Comparison of ENCODE assay signal across 16 cellular contexts in genomic region chr18:48658721-48659120, GRCh38.
DNase-seq lines count a peak whose midpoint lies in the region; TF ChIP-seq lines count a peak whose summit lies in the region.
"Had no signal": no experiment of that assay in that cellular context is flagged by ENCODE, and none has a peak within 500 bp of the region (broad histone marks: within the 10 kb centered on the region; RNA-seq: fewer than 3 reads in every experiment).

No MANE protein-coding gene starts in this region.

- H3K9me3 ChIP-seq in right atrium auricular region, result no peaks in the 10 kb centered on the region
- H3K9me3 ChIP-seq in mesenchymal stem cell (ENCODE audit: control insufficient read depth, low read length), result no peaks in the 10 kb centered on the region
- H3K9me3 ChIP-seq in neural cell (ENCODE audit: low read length), result no peaks in the 10 kb centered on the region
- H3K9me3 ChIP-seq in stomach, result no peaks in the 10 kb centered on the region
- H3K9me3 ChIP-seq: HAP-1 had no signal

- no peak overlapping the region for H2BK120ac ChIP-seq in mesenchymal stem cell (ENCODE audit: low read depth, low read length)

- H2BK12ac ChIP-seq in mesenchymal stem cell (ENCODE audit: low read length in 2 of 2), result no peak overlapping the region

- DNase-seq in cardiac septum (ENCODE audit: low spot score) (peak; percentile 17), right atrium auricular region (ENCODE audit: low spot score) (no peak), mesenchymal stem cell (no peak), stomach (peak; percentile 7), HCEC 1CT (no peak), kidney tubule cell (ENCODE audit: low spot score) (no peak)
- DNase-seq: C1 segment of cervical spinal cord; Calu3; CD4-positive, alpha-beta memory T cell; COR-L47; DMS53; DMS79 treated with DMSO at 0.1 percent for 48 hours; GF-D8; GOT3 had no signal

- no peak overlapping the region for H2AK5ac ChIP-seq in mesenchymal stem cell (ENCODE audit: low read length, severe bottlenecking)

- no peaks in the 10 kb centered on the region for H3K36me3 ChIP-seq in right atrium auricular region
- peaks cover 0 to 6% of the 10 kb centered on the region in 2 experiments for H3K36me3 ChIP-seq in mesenchymal stem cell (ENCODE audit: control insufficient read depth in 1 of 2, insufficient read depth in 2 of 2, low read depth in 1 of 2, low read length in 2 of 2)
- H3K36me3 ChIP-seq in neural cell (ENCODE audit: insufficient read depth, low read length), result no peaks in the 10 kb centered on the region
- no peaks in the 10 kb centered on the region for H3K36me3 ChIP-seq in stomach
- H3K36me3 ChIP-seq: HAP-1 had no signal

- 79% methylated on average over 5 of the region's 5 CpGs for WGBS in mesenchymal stem cell
- WGBS in stomach, 5 donors, result 63 to 74% (median 73%) methylated on average over 3 to 5 of the region's 5 CpGs

- TF ChIP-seq EP300 in neural cell (conservative IDR thresholded peaks at IDR 0.05; ENCODE audit: poor library complexity, severe bottlenecking) (no peak), stomach (IDR thresholded peaks at IDR 0.05) (no peak)

- no peaks in the 10 kb centered on the region for H3K9me2 ChIP-seq in neural cell (ENCODE audit: insufficient read depth, low read length)

- no peak overlapping the region for H3K14ac ChIP-seq in mesenchymal stem cell (ENCODE audit: low read length in 2 of 2)

- no peaks in the 10 kb centered on the region for H3K27me3 ChIP-seq in right atrium auricular region
- H3K27me3 ChIP-seq in mesenchymal stem cell (ENCODE audit: control insufficient read depth in 1 of 2, insufficient read depth in 1 of 2, low read length in 2 of 2), result no peaks in the 10 kb centered on the region
- H3K27me3 ChIP-seq in neural cell (ENCODE audit: insufficient read depth, low read depth, low read length), result no peaks in the 10 kb centered on the region
- H3K27me3 ChIP-seq in stomach, result no peaks in the 10 kb centered on the region

- H3K4me1 ChIP-seq in right atrium auricular region (peaks cover 0 to 27% of the 10 kb centered on the region in 2 donors), mesenchymal stem cell (ENCODE audit: control insufficient read depth, insufficient read depth, low read depth, low read length) (peaks cover 35% of the 10 kb centered on the region), stomach (peaks cover 15 to 37% (median 25%) of the 10 kb centered on the region in 4 donors)
- H3K4me1 ChIP-seq: HAP-1 had no signal

- peaks cover 17% of the 10 kb centered on the region for H3K79me2 ChIP-seq in neural cell (replicated peaks; ENCODE audit: insufficient read depth, low read length)

- peaks cover 3% of the 10 kb centered on the region for H3F3A ChIP-seq in neural cell (ENCODE audit: insufficient read depth, low read length, poor library complexity, severe bottlenecking)

- no peak for TF ChIP-seq POLR2A in stomach (IDR thresholded peaks at IDR 0.05)

- no peak overlapping the region for H3K23ac ChIP-seq in mesenchymal stem cell (ENCODE audit: low read length in 2 of 2)

- H3K4me3 ChIP-seq in right atrium auricular region (no peak overlapping the region), mesenchymal stem cell (ENCODE audit: insufficient read depth in 1 of 2, low read depth in 1 of 2, low read length in 2 of 2) (no peak overlapping the region), neural cell (ENCODE audit: low read length) (peak overlapping the region; percentile 59), stomach (no peak overlapping the region)
- H3K4me3 ChIP-seq: HAP-1 had no signal

- H3K27ac ChIP-seq in right atrium auricular region, result no peak overlapping the region
- no peak overlapping the region for H3K27ac ChIP-seq in mesenchymal stem cell (ENCODE audit: low read length, poor library complexity, severe bottlenecking)
- H3K27ac ChIP-seq in neural cell (ENCODE audit: low read length), result peak overlapping the region; percentile 93
- no peak overlapping the region for H3K27ac ChIP-seq in stomach

- H4K91ac ChIP-seq in mesenchymal stem cell (ENCODE audit: low read length), result peak overlapping the region; percentile 18

- H2BK5ac ChIP-seq in mesenchymal stem cell (ENCODE audit: low read depth, low read length, poor library complexity, severe bottlenecking), result no peak overlapping the region

- H3K79me1 ChIP-seq in mesenchymal stem cell (replicated peaks; ENCODE audit: low read length, poor library complexity, severe bottlenecking), result peaks cover 31% of the 10 kb centered on the region

- intact Hi-C loops in cardiac septum (cut with DNase I) (no loop called here), stomach (cut with DNase I; ENCODE audit: low total_unique reads) (no loop called here)

- no peak for TF ChIP-seq CTCF in right atrium auricular region (IDR thresholded peaks at IDR 0.05)
- no peak for TF ChIP-seq CTCF in neural cell (IDR thresholded peaks at IDR 0.05; ENCODE audit: poor library complexity, severe bottlenecking)
- no peak for TF ChIP-seq CTCF in stomach (IDR thresholded peaks at IDR 0.05)

- H3K18ac ChIP-seq in mesenchymal stem cell (ENCODE audit: low read depth in 1 of 2, low read length in 2 of 2), result peak overlapping the region in 1 of 2 experiments; percentile 54

- H4K20me1 ChIP-seq in neural cell (ENCODE audit: insufficient read depth), result no peaks in the 10 kb centered on the region

- H3K4ac ChIP-seq in mesenchymal stem cell (ENCODE audit: low read depth in 1 of 2, low read length in 2 of 2), result no peak overlapping the region

- no peak overlapping the region for H2BK15ac ChIP-seq in mesenchymal stem cell (ENCODE audit: low read depth, poor library complexity, severe bottlenecking)

- H3K9ac ChIP-seq in mesenchymal stem cell (ENCODE audit: low read length) (no peak overlapping the region), neural cell (ENCODE audit: low read length) (peak overlapping the region; percentile 63)

- H2AFZ ChIP-seq in mesenchymal stem cell (ENCODE audit: low read depth, low read length) (no peak overlapping the region), neural cell (ENCODE audit: low read depth, low read length) (no peak overlapping the region)

- TF ChIP-seq RAD21 in neural cell (conservative IDR thresholded peaks at IDR 0.05), result no peak

- H3K4me2 ChIP-seq in mesenchymal stem cell (ENCODE audit: low read length, poor library complexity, severe bottlenecking) (no peak overlapping the region), neural cell (ENCODE audit: low read length) (peak overlapping the region; percentile 43)

- no peak overlapping the region for H4K8ac ChIP-seq in mesenchymal stem cell (ENCODE audit: low read length)

TF ChIP-seq in neural cell, 6 proteins besides CTCF, POLR2A, EP300 and RAD21:
- TF ChIP-seq TAF1 (IDR thresholded peaks at IDR 0.05; ENCODE audit: low read depth) (no peak), POLR2AphosphoS5 (IDR thresholded peaks at IDR 0.05) (no peak), MXI1 (conservative IDR thresholded peaks at IDR 0.05; ENCODE audit: poor library complexity, severe bottlenecking) (no peak)
- TF ChIP-seq, protein P1, sequence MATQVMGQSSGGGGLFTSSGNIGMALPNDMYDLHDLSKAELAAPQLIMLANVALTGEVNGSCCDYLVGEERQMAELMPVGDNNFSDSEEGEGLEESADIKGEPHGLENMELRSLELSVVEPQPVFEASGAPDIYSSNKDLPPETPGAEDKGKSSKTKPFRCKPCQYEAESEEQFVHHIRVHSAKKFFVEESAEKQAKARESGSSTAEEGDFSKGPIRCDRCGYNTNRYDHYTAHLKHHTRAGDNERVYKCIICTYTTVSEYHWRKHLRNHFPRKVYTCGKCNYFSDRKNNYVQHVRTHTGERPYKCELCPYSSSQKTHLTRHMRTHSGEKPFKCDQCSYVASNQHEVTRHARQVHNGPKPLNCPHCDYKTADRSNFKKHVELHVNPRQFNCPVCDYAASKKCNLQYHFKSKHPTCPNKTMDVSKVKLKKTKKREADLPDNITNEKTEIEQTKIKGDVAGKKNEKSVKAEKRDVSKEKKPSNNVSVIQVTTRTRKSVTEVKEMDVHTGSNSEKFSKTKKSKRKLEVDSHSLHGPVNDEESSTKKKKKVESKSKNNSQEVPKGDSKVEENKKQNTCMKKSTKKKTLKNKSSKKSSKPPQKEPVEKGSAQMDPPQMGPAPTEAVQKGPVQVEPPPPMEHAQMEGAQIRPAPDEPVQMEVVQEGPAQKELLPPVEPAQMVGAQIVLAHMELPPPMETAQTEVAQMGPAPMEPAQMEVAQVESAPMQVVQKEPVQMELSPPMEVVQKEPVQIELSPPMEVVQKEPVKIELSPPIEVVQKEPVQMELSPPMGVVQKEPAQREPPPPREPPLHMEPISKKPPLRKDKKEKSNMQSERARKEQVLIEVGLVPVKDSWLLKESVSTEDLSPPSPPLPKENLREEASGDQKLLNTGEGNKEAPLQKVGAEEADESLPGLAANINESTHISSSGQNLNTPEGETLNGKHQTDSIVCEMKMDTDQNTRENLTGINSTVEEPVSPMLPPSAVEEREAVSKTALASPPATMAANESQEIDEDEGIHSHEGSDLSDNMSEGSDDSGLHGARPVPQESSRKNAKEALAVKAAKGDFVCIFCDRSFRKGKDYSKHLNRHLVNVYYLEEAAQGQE (IDR thresholded peaks at IDR 0.05; ENCODE audit: borderline replicate concordance), result no peak

Comparison
In these comparisons a context has a peak if more than half of its experiments do, and no peak if none do; other contexts are left out.
1. DNase-seq: peak in cardiac septum (single experiment) and stomach (single experiment); none in right atrium auricular region (single experiment), mesenchymal stem cell (single experiment), HCEC 1CT (single experiment) and kidney tubule cell (single experiment).